15 cellular contexts compared by ENCODE assay signal in the genomic region with DNA sequence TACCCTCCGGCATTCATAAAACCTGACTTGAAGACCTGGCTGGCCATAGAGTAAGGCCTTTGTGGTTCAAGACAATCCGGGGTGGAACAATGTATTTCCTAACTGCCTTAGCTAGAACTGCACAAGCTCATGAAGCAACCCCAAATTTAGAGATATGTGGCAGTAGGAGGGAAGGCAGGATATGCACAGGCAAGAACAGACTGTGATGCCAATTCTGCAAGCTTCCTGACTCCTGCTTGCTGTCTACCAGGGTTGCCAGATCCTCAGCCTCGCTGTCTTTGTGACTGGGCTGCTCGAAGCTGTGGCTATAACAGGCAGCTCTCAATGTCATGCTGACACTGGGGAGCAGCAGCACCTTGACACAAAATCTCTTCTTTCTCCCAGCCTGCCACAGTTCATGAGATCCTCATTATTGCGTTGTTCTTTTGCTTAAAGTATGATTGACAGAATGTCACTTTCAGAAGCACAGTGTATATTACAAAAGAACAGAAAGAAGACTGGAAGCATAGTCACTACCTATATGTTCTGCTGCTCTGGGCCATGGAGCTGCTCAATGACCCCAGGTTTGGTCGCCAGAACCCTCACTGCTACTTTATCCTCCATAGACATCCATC. TPM values are rescaled to one million over a fixed set of nuclear protein-coding genes. Genes with fewer than 3 reads are reported as not detected.
DNase-seq lines count a peak whose midpoint lies in the region; ATAC-seq and TF ChIP-seq lines count a peak whose summit lies in the region.
"Had no signal": no experiment of that assay in that cellular context is flagged by ENCODE, and none has a peak within 500 bp of the region (broad histone marks: within the 10 kb centered on the region; RNA-seq: fewer than 3 reads in every experiment).

No MANE protein-coding gene starts in this region.

- H3K4me1 Mint-ChIP-seq in immature natural killer cell, result no peaks in the 10 kb centered on the region
- H3K4me1 Mint-ChIP-seq: natural killer cell had no signal

- TF ChIP-seq EP300 in sigmoid colon (IDR thresholded peaks at IDR 0.05), result peak in 1 of 4 donors; percentile 5

- H3K27me3 Mint-ChIP-seq in immature natural killer cell (ENCODE audit: low read depth in 3 of 3), result peaks cover 5 to 15% (median 6%) of the 10 kb centered on the region in 3 donors

- no peak overlapping the region for H3K4me3 ChIP-seq in sigmoid colon
- H3K4me3 ChIP-seq: BLaER1 had no signal

- peaks cover 0 to 4% (median under 1%) of the 10 kb centered on the region in 6 donors for H3K9me3 Mint-ChIP-seq in immature natural killer cell
- H3K9me3 Mint-ChIP-seq: activated naive CD8-positive, alpha-beta T cell treated with anti-CD3 and anti-CD28 coated beads, Interleukin-2, amount 10 ng/mL, durations not matched to agents 7 days and 5 days; activated T-cell treated with anti-CD3 and anti-CD28 coated beads, Interleukin-2, amount 50 U/mL, for 4 hours; natural killer cell had no signal

- peaks cover 0 to 50% (median 29%) of the 10 kb centered on the region in 4 donors for H3K4me1 ChIP-seq in sigmoid colon

- no peaks in the 10 kb centered on the region for H3K27me3 ChIP-seq in sigmoid colon
- H3K27me3 ChIP-seq: BLaER1 had no signal

- H3K4me3 Mint-ChIP-seq in immature natural killer cell, result no peak overlapping the region
- H3K4me3 Mint-ChIP-seq: activated naive CD8-positive, alpha-beta T cell treated with anti-CD3 and anti-CD28 coated beads, Interleukin-2, amount 10 ng/mL, durations not matched to agents 7 days and 5 days; activated T-cell treated with anti-CD3 and anti-CD28 coated beads, Interleukin-2, amount 50 U/mL, for 4 hours; natural killer cell had no signal

- no peaks in the 10 kb centered on the region for H3K36me3 ChIP-seq in sigmoid colon
- H3K36me3 ChIP-seq: BLaER1 had no signal

- peak; percentile 32 for DNase-seq in NOMO-1 treated with DMSO at 0.1 percent for 48 hours (lab: John Stamatoyannopoulos, UW; ENCODE audit: unreplicated experiment)
- peak in 29 of 61 donors; percentile 0 to 98 (median 15) for DNase-seq in caudate nucleus (lab: John Stamatoyannopoulos, UW)
- peak; percentile 39 for DNase-seq in left ventricle myocardium superior
- no peak for DNase-seq in sigmoid colon
- DNase-seq in immature natural killer cell, result no peak
- no peak for DNase-seq in UCSD-AML1 (lab: John Stamatoyannopoulos, UW; ENCODE audit: unreplicated experiment)
- DNase-seq: activated CD4-positive, alpha-beta T cell treated with anti-CD3 and anti-CD28 coated beads, Interleukin-2, amount 50 U/mL, for 1 hour; activated naive CD8-positive, alpha-beta T cell treated with anti-CD3 and anti-CD28 coated beads, Interleukin-2, amount 10 ng/mL, durations not matched to agents 7 days and 5 days; activated T-cell treated with anti-CD3 and anti-CD28 coated beads, Interleukin-2, amount 50 U/mL, for 4 hours; natural killer cell; small intestine; stimulated activated naive CD4-positive, alpha-beta T cell had no signal

- WGBS in sigmoid colon, 2 donors, result 77 to 84% methylated on average over 6 of the region's 6 CpGs

- TF ChIP-seq CTCF in sigmoid colon (IDR thresholded peaks at IDR 0.05), result no peak

- peaks cover 0 to 3% (median 0%) of the 10 kb centered on the region in 3 donors for H3K36me3 Mint-ChIP-seq in immature natural killer cell
- H3K36me3 Mint-ChIP-seq: activated naive CD8-positive, alpha-beta T cell treated with anti-CD3 and anti-CD28 coated beads, Interleukin-2, amount 10 ng/mL, durations not matched to agents 7 days and 5 days; natural killer cell had no signal

- peak overlapping the region; percentile 14 for H3K27ac ChIP-seq in caudate nucleus (ENCODE audit: low read depth, low read length)
- peak overlapping the region; percentile 67 to 77 (median 74) for H3K27ac ChIP-seq in sigmoid colon
- H3K27ac ChIP-seq: BLaER1 had no signal

- no peaks in the 10 kb centered on the region for H3K9me3 ChIP-seq in sigmoid colon

- intact Hi-C loops in left ventricle myocardium superior (cut with micrococcal nuclease), result no loop called here
- intact Hi-C loops in sigmoid colon (cut with DNase I), result loop anchor here (5.0 kb wide), 1 partner anchor 75 kb away; no protein-coding TSS in a partner anchor

- peak; percentile 92 for ATAC-seq in left ventricle myocardium superior
- no peak for ATAC-seq in HG03442 (IDR thresholded peaks at IDR 0.05; ENCODE audit: unreplicated experiment)
- no peak for ATAC-seq in GM21447 (IDR thresholded peaks at IDR 0.05; ENCODE audit: unreplicated experiment)
- ATAC-seq: activated T-cell treated with anti-CD3 and anti-CD28 coated beads, Interleukin-2, amount 50 U/mL, for 4 hours; natural killer cell had no signal

- no peak overlapping the region for H3K27ac Mint-ChIP-seq in immature natural killer cell
- H3K27ac Mint-ChIP-seq: activated naive CD8-positive, alpha-beta T cell treated with anti-CD3 and anti-CD28 coated beads, Interleukin-2, amount 10 ng/mL, durations not matched to agents 7 days and 5 days; natural killer cell had no signal

- TF ChIP-seq POLR2A in sigmoid colon (IDR thresholded peaks at IDR 0.05), result no peak

RNA-seq across cellular contexts. Expression of a gene that starts 18.3 kb away (rescaled TPM):
- total RNA-seq in left ventricle myocardium superior, result 6.9 TPM
- 1 to 10 TPM in 3 of 4 donors, under 1 TPM in 1; 0.99 to 6.1 (median 3.4) TPM for total RNA-seq in sigmoid colon
- polyA plus RNA-seq in sigmoid colon, result 10 to 100 TPM in 2 of 3 donors, 1 to 10 TPM in 1; 5.4 to 18.7 (median 11.5) TPM
- 10 to 100 TPM; 22.1 to 29.9 (median 27.0) TPM for polyA plus RNA-seq in immature natural killer cell

Comparison
In these comparisons a context has a peak if more than half of its experiments do, and no peak if none do; other contexts are left out.
1. DNase-seq: peak in NOMO-1 treated with DMSO at 0.1 percent for 48 hours (single experiment) and left ventricle myocardium superior (single experiment); none in sigmoid colon (single experiment), immature natural killer cell (0 of 3) and UCSD-AML1 (single experiment).